ENCODE assay signal across 13 cellular contexts in the genomic region with DNA sequence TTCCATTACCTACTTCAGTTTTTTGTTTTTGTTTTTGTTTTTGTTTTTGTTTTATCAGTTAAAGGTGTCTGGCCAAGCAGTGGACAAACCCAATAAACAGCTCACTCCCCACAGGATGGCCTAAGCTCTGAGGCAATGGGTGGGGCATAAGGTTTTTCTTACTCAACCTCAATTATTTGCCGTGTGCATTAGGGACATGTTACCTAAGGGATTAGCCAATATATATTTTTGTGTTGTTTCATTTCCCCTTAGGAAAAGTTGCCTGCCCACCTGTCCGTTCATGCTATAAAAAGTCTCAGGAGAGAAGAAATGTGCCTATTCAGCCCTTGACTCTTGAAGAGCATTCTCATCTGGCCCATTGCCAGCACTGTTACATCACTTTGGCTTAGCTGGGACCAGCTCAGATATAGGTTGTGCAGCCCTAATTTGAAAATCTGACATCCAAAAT. TPM values are rescaled to one million over a fixed set of nuclear protein-coding genes. Genes with fewer than 3 reads are reported as not detected.
DNase-seq lines count a peak whose midpoint lies in the region; ATAC-seq, FAIRE-seq and TF ChIP-seq lines count a peak whose summit lies in the region.
"Had no signal": no experiment of that assay in that cellular context is flagged by ENCODE, and none has a peak within 500 bp of the region (broad histone marks: within the 10 kb centered on the region; RNA-seq: fewer than 3 reads in every experiment).

No MANE protein-coding gene starts in this region.

- H3K27me3 Mint-ChIP-seq in activated CD4-positive, alpha-beta T cell treated with anti-CD3 and anti-CD28 coated beads, Interleukin-2, amount 10 ng/mL, durations not matched to agents 24 days and 14 days, result peaks cover 30% of the 10 kb centered on the region

- H2BK15ac ChIP-seq in mesendoderm (replicated peaks; ENCODE audit: low read depth), result no peak overlapping the region

- H3K56ac ChIP-seq in mesendoderm (ENCODE audit: low read length), result no peak overlapping the region

- no peak overlapping the region for H3K23ac ChIP-seq in mesendoderm (ENCODE audit: low read length)

- no peak for ATAC-seq in HepG2

- H3K27ac ChIP-seq in HepG2 (ENCODE audit: extremely low read length, insufficient read depth, low read length), result no peak overlapping the region
- H3K27ac ChIP-seq in mesendoderm (ENCODE audit: low read depth, low read length), result no peak overlapping the region
- H3K27ac ChIP-seq: vagina had no signal

- H3K4me3 ChIP-seq in HepG2 (replicated peaks in 1 of 3; ENCODE audit: insufficient read depth in 1 of 3, low read depth in 2 of 3, low read length in 3 of 3) (no peak overlapping the region), mesendoderm (ENCODE audit: low read length) (no peak overlapping the region)
- H3K4me3 ChIP-seq: vagina had no signal

- POLR2A ChIA-PET in HepG2 (lab: Yijun Ruan, JAX), result interaction anchor here (1.3 kb wide), 1 partner anchor 36 kb away, joined by 5 read pairs; no protein-coding TSS in a partner anchor

- H4K8ac ChIP-seq in mesendoderm (ENCODE audit: low read depth, low read length), result no peak overlapping the region

- DNase-seq in EH (ENCODE audit: low read depth) (peak; percentile 36), NAMALWA (ENCODE audit: low spot score) (peak; percentile 12), SW480 (ENCODE audit: low spot score) (peak; percentile 42), HepG2 (ENCODE audit: low spot score) (no peak), OCI-M2 (lab: John Stamatoyannopoulos, UW; ENCODE audit: unreplicated experiment) (no peak), urothelium cell line (ENCODE audit: low spot score) (no peak), mesendoderm (no peak)
- DNase-seq in activated CD4-positive, alpha-beta T cell treated with anti-CD3 and anti-CD28 coated beads, Interleukin-2, amount 10 ng/mL, durations not matched to agents 24 days and 14 days, result no peak
- DNase-seq: activated CD4-positive, alpha-beta T cell treated with anti-CD3 and anti-CD28 coated beads for 48 hours; aorta; naive B cell; NCI-H2107 had no signal

- no peaks in the 10 kb centered on the region for H3K9me3 ChIP-seq in HepG2 (ENCODE audit: low read length)
- H3K9me3 ChIP-seq: vagina had no signal

- TF ChIP-seq RAD21 in HepG2 (CRISPR knock-in tag; IDR thresholded peaks at IDR 0.05), result no peak

- TF ChIP-seq EP300 in HepG2 (IDR thresholded peaks at IDR 0.05; ENCODE audit: low read depth in 2 of 2, low read length in 2 of 2) (no peak), HepG2 (CRISPR knock-in tag; IDR thresholded peaks at IDR 0.05; ENCODE audit: borderline replicate concordance) (no peak)

- H3K4me2 ChIP-seq in HepG2 (ENCODE audit: low read depth, low read length) (no peak overlapping the region), mesendoderm (ENCODE audit: low read length) (no peak overlapping the region)

- in situ Hi-C loops in HepG2 (cut with HindIII; ENCODE audit: extremely low pct_ligation_motif_present, low pct_unique_long_range_greater_than_20kb), result no loop called here

- TF ChIP-seq POLR2A in HepG2 (IDR thresholded peaks at IDR 0.05; ENCODE audit: insufficient read depth in 1 of 2, low read depth in 2 of 2, low read length in 2 of 2), result no peak

- no peak overlapping the region for H3K18ac ChIP-seq in mesendoderm (ENCODE audit: low read length)

- 56% methylated on average over 2 of the region's 2 CpGs for WGBS in HepG2 (ENCODE audit: low lambda C conversion rate)
- WGBS in mesendoderm (ENCODE audit: extremely low coverage, insufficient coverage, low lambda C conversion rate), result no CpG with 5 or more reads among the region's 2 CpGs

- H2BK120ac ChIP-seq in mesendoderm (ENCODE audit: low read depth, low read length), result no peak overlapping the region

- no peaks in the 10 kb centered on the region for H4K20me1 ChIP-seq in HepG2 (ENCODE audit: insufficient read depth, low read length)

- H2AFZ ChIP-seq in HepG2 (ENCODE audit: low read length), result no peak overlapping the region

- no peaks in the 10 kb centered on the region for H3K79me1 ChIP-seq in mesendoderm (ENCODE audit: low read length)

- H2AK5ac ChIP-seq in mesendoderm (ENCODE audit: low read length), result no peak overlapping the region

- H3K4me3 Mint-ChIP-seq in activated CD4-positive, alpha-beta T cell treated with anti-CD3 and anti-CD28 coated beads, Interleukin-2, amount 10 ng/mL, durations not matched to agents 24 days and 14 days, result no peak overlapping the region
- H3K4me3 Mint-ChIP-seq: naive B cell had no signal

- no peak overlapping the region for H3K4ac ChIP-seq in mesendoderm (ENCODE audit: low read depth, low read length)

- H3K27ac Mint-ChIP-seq in activated CD4-positive, alpha-beta T cell treated with anti-CD3 and anti-CD28 coated beads, Interleukin-2, amount 10 ng/mL, durations not matched to agents 24 days and 14 days, result no peak overlapping the region
- H3K27ac Mint-ChIP-seq: naive B cell had no signal

- H3K9me3 Mint-ChIP-seq in activated CD4-positive, alpha-beta T cell treated with anti-CD3 and anti-CD28 coated beads, Interleukin-2, amount 10 ng/mL, durations not matched to agents 24 days and 14 days, result no peaks in the 10 kb centered on the region
- H3K9me3 Mint-ChIP-seq: naive B cell had no signal

- no peaks in the 10 kb centered on the region for H3K36me3 Mint-ChIP-seq in activated CD4-positive, alpha-beta T cell treated with anti-CD3 and anti-CD28 coated beads, Interleukin-2, amount 10 ng/mL, durations not matched to agents 24 days and 14 days (ENCODE audit: low read depth)
- H3K36me3 Mint-ChIP-seq: naive B cell had no signal

- H3K36me3 ChIP-seq in HepG2 (replicated peaks in 1 of 2; ENCODE audit: control insufficient read depth in 1 of 2, insufficient read depth in 2 of 2, low read length in 2 of 2) (no peaks in the 10 kb centered on the region), mesendoderm (ENCODE audit: control insufficient read depth, insufficient read depth, low read length) (no peaks in the 10 kb centered on the region)
- H3K36me3 ChIP-seq: vagina had no signal

- H3K79me2 ChIP-seq in HepG2 (ENCODE audit: insufficient read depth, low read length) (peaks cover 2% of the 10 kb centered on the region), mesendoderm (ENCODE audit: control insufficient read depth, insufficient read depth, low read length) (no peaks in the 10 kb centered on the region)

- H3K27me3 ChIP-seq in HepG2 (ENCODE audit: control insufficient read depth in 1 of 2, insufficient read depth in 2 of 2, low read length in 2 of 2) (no peaks in the 10 kb centered on the region), mesendoderm (ENCODE audit: insufficient read depth, low read length, poor library complexity) (no peaks in the 10 kb centered on the region)
- H3K27me3 ChIP-seq: vagina had no signal

- CTCF ChIA-PET in HepG2 (lab: Yijun Ruan, JAX; ENCODE audit: low intra/inter-chr PET ratio, low total read pairs), result no interaction called here

- peak; percentile 18 for FAIRE-seq in HepG2 (lab: Jason Lieb, UNC)
- FAIRE-seq in urothelium cell line (lab: Jason Lieb, UNC), result no peak

- H3K4me1 Mint-ChIP-seq in activated CD4-positive, alpha-beta T cell treated with anti-CD3 and anti-CD28 coated beads, Interleukin-2, amount 10 ng/mL, durations not matched to agents 24 days and 14 days, result peaks cover 30% of the 10 kb centered on the region
- H3K4me1 Mint-ChIP-seq: naive B cell had no signal

- no peak overlapping the region for H2BK5ac ChIP-seq in mesendoderm (ENCODE audit: low read length)

- H4K5ac ChIP-seq in mesendoderm (ENCODE audit: low read length), result no peak overlapping the region

- H3K9ac ChIP-seq in HepG2 (ENCODE audit: insufficient read depth, low read depth, low read length) (no peak overlapping the region), mesendoderm (ENCODE audit: low read length) (no peak overlapping the region)

- no TSS peak for BruUV-seq in HepG2 (replicated peaks; lab: Mats Ljungman, UMichigan)

- intact Hi-C loops in HepG2 (cut with micrococcal nuclease; ENCODE audit: unreplicated experiment), result no loop called here
- intact Hi-C loops in activated CD4-positive, alpha-beta T cell treated with anti-CD3 and anti-CD28 coated beads, Interleukin-2, amount 10 ng/mL, durations not matched to agents 24 days and 14 days (cut with micrococcal nuclease), result loop anchor here (10.0 kb wide), 1 partner anchor 209 kb away; no protein-coding TSS in a partner anchor

- H3K4me1 ChIP-seq in HepG2 (ENCODE audit: insufficient read depth, low read length) (peaks cover 85% of the 10 kb centered on the region), mesendoderm (ENCODE audit: control insufficient read depth, low read depth, low read length) (peaks cover 6% of the 10 kb centered on the region)

- no peak for TF ChIP-seq CTCF in HepG2 (CRISPR knock-in tag; IDR thresholded peaks at IDR 0.05)

TF ChIP-seq in HepG2, 621 proteins besides CTCF, POLR2A, EP300 and RAD21 (continues in another document):
- no peak for TF ChIP-seq PITX1 (CRISPR knock-in tag; IDR thresholded peaks at IDR 0.05)

RNA-seq across cellular contexts. Expression of gene SH3RF2, which starts 7.3 kb away (rescaled TPM):
- total RNA-seq in HepG2 (2016; rRNA removed; fragmentation: Illumina TruSeq; extraction: Trizol), result 3.1 and 3.7 TPM in 2 replicates
- 2.1 and 2.2 TPM in 2 replicates for total RNA-seq in HepG2 (2016; cell fraction: cytosol; rRNA removed; fragmentation: Illumina TruSeq; extraction: Trizol; ENCODE audit: low read depth)
- total RNA-seq in HepG2 (2016; cell fraction: insoluble cytoplasmic fraction; rRNA removed; fragmentation: Illumina TruSeq; extraction: Trizol), result 2.6 and 3.8 TPM in 2 replicates
- total RNA-seq in HepG2 (2016; cell fraction: membrane; rRNA removed; fragmentation: Illumina TruSeq; extraction: Trizol), result 2.4 and 3.8 TPM in 2 replicates
- 7.9 and 8.9 TPM in 2 replicates for total RNA-seq in HepG2 (2016; cell fraction: nucleus; rRNA removed; fragmentation: Illumina TruSeq; extraction: Trizol)
- 2.6 and 2.8 TPM in 2 replicates for polyA plus RNA-seq in HepG2 (2011; rRNA removed)
- 1.7 and 2.1 TPM in 2 replicates for polyA plus RNA-seq in HepG2 (2011; cell fraction: cytosol; rRNA removed)
- polyA plus RNA-seq in HepG2 (2011; cell fraction: nucleus; rRNA removed), result 4.9 and 6.9 TPM in 2 replicates
- 1.7 and 2.5 TPM in 2 replicates for polyA plus RNA-seq in HepG2 (2012)
- 0.76 and 1.0 TPM in 2 replicates for polyA plus RNA-seq in HepG2 (2016; cell fraction: cytosol; fragmentation: Illumina TruSeq; extraction: Trizol; ENCODE audit: low read depth)
- 2.7 and 3.7 TPM in 2 replicates for polyA plus RNA-seq in HepG2 (2016; cell fraction: insoluble cytoplasmic fraction; fragmentation: Illumina TruSeq; extraction: Trizol; ENCODE audit: low read depth)
- 1.4 and 1.7 TPM in 2 replicates for polyA plus RNA-seq in HepG2 (2016; cell fraction: membrane; fragmentation: Illumina TruSeq; extraction: Trizol; ENCODE audit: low read depth)
- polyA plus RNA-seq in HepG2 (2016; cell fraction: nucleus; fragmentation: Illumina TruSeq; extraction: Trizol; ENCODE audit: insufficient read depth, low read depth), result 11.0 and 12.4 TPM in 2 replicates
- polyA minus RNA-seq in HepG2 (2011; rRNA and poly(A)+ RNA removed; ENCODE audit: low replicate concordance), result 4.5 and 13.0 TPM in 2 replicates
- polyA minus RNA-seq in HepG2 (2011; cell fraction: cytosol; rRNA and poly(A)+ RNA removed), result 2.0 and 2.5 TPM in 2 replicates
- polyA minus RNA-seq in HepG2 (2011; cell fraction: nucleus; rRNA and poly(A)+ RNA removed), result 8.4 and 9.1 TPM in 2 replicates
- total RNA-seq in activated CD4-positive, alpha-beta T cell treated with anti-CD3 and anti-CD28 coated beads, Interleukin-2, amount 10 ng/mL, durations not matched to agents 24 days and 14 days, result 0.02 and 0.05 TPM in 2 replicates
- polyA plus RNA-seq in mesendoderm (2013, experiment 1 of 2), result 3.0 TPM
- 3.5 TPM for polyA plus RNA-seq in mesendoderm (2013, experiment 2 of 2)

Comparison
In these comparisons a context has a peak if more than half of its experiments do, and no peak if none do; other contexts are left out.
1. DNase-seq: peak in EH (single experiment), NAMALWA (single experiment) and SW480 (single experiment); none in HepG2 (single experiment), OCI-M2 (single experiment), urothelium cell line (single experiment), activated CD4-positive, alpha-beta T cell treated with anti-CD3 and anti-CD28 coated beads, Interleukin-2, amount 10 ng/mL, durations not matched to agents 24 days and 14 days (single experiment) and mesendoderm (single experiment).